ENCODE assay signal across 17 cellular contexts in the genomic region with DNA sequence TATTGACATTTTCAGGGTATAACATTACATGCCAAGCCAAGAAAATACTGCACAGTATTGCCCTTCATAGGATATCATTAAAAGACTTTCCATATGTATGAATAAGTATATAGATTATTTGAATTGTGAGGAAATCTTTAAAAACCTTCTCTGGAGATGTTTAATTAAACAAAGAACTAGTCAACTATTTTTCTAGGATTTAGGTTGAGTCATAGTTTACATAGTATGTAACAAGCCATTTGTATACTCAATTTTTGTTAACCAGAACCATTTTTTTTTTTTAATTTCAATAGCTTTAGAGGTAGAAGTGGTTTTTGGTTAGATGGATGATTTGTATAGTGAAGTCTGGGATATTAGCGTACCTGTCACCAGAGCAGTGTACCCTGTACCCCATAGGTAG.
DNase-seq lines count a peak whose midpoint lies in the region; ATAC-seq, FAIRE-seq and TF ChIP-seq lines count a peak whose summit lies in the region.
"Had no signal": no experiment of that assay in that cellular context is flagged by ENCODE, and none has a peak within 500 bp of the region (broad histone marks: within the 10 kb centered on the region; RNA-seq: fewer than 3 reads in every experiment).

No MANE protein-coding gene starts in this region.

- TF ChIP-seq CTCF in A549 (IDR thresholded peaks at IDR 0.05) (no peak), PC-9 (conservative IDR thresholded peaks at IDR 0.05) (no peak), pancreas (IDR thresholded peaks at IDR 0.05) (no peak)

- BruUV-seq in PC-9 (replicated peaks; lab: Mats Ljungman, UMichigan): no TSS peak

- H2AFZ ChIP-seq in PC-9: no peak overlapping the region
- H2AFZ ChIP-seq: GM23338 had no signal

- WGBS in A549 (ENCODE audit: missing lambda C conversion rate): 90% methylated on average over 1 of the region's 1 CpG
- 91 to 100% methylated on average over 1 of the region's 1 CpG for WGBS in pancreas, 2 donors

- H3K9ac ChIP-seq in subcutaneous abdominal adipose tissue (ENCODE audit: low read length in 5 of 5): no peak overlapping the region

- no peaks in the 10 kb centered on the region for H3K9me3 ChIP-seq in A549
- no peaks in the 10 kb centered on the region for H3K9me3 ChIP-seq in PC-9 (ENCODE audit: insufficient read depth, low read depth)
- peaks cover 0 to 6% (median 3%) of the 10 kb centered on the region in 5 donors for H3K9me3 ChIP-seq in subcutaneous abdominal adipose tissue (ENCODE audit: control insufficient read depth in 5 of 5, low read length in 5 of 5)
- no peaks in the 10 kb centered on the region for H3K9me3 ChIP-seq in pancreas

- peaks cover 16% of the 10 kb centered on the region for H3K36me3 ChIP-seq in PC-9 (ENCODE audit: low read depth)
- H3K36me3 ChIP-seq in subcutaneous abdominal adipose tissue (ENCODE audit: control insufficient read depth in 5 of 5, insufficient read depth in 5 of 5, low read length in 5 of 5): no peaks in the 10 kb centered on the region
- H3K36me3 ChIP-seq in pancreas: no peaks in the 10 kb centered on the region

- CTCF ChIA-PET in A549 (lab: Yijun Ruan, JAX) (interaction anchor here (0.6 to 1.6 kb wide), 3 partner anchors 10 to 18 kb away, joined by 3 to 7 read pairs (median 6); no protein-coding TSS in a partner anchor), PC-9 (lab: Charles Lee) (no interaction called here)

- intact Hi-C loops in PC-9 (cut with micrococcal nuclease; ENCODE audit: unreplicated experiment) (no loop called here), pancreas (cut with DNase I) (no loop called here)

- H3K4me1 ChIP-seq in A549 (peaks cover 70% of the 10 kb centered on the region), PC-9 (replicated peaks; ENCODE audit: insufficient read depth) (peaks cover 68% of the 10 kb centered on the region), subcutaneous abdominal adipose tissue (ENCODE audit: control insufficient read depth in 5 of 5, insufficient read depth in 5 of 5, low read length in 5 of 5) (peaks cover 0 to 36% (median 12%) of the 10 kb centered on the region in 5 donors), pancreas (peaks cover 0 to 15% (median 3%) of the 10 kb centered on the region in 3 donors)

- H3K27me3 ChIP-seq in PC-9 (ENCODE audit: insufficient read depth, low read depth): no peaks in the 10 kb centered on the region
- no peaks in the 10 kb centered on the region for H3K27me3 ChIP-seq in subcutaneous abdominal adipose tissue (ENCODE audit: control insufficient read depth in 5 of 5, insufficient read depth in 4 of 5, low read length in 5 of 5)
- no peaks in the 10 kb centered on the region for H3K27me3 ChIP-seq in pancreas

- peaks cover 41% of the 10 kb centered on the region for H3F3A ChIP-seq in PC-9 (ENCODE audit: insufficient read depth, low read depth)

- no peak for TF ChIP-seq RAD21 in A549 (conservative IDR thresholded peaks at IDR 0.05 in 1 of 2, IDR thresholded peaks at IDR 0.05 in 1 of 2)

- H3K4me3 ChIP-seq in A549 (no peak overlapping the region), PC-9 (no peak overlapping the region), subcutaneous abdominal adipose tissue (ENCODE audit: low read depth in 1 of 5, low read length in 5 of 5) (no peak overlapping the region), pancreas (no peak overlapping the region)
- H3K4me3 ChIP-seq: GM23338 had no signal

- ATAC-seq in A549: peak in 1 of 2 experiments; percentile 36; a peak in 3 of 6 replicates
- ATAC-seq in pancreas: no peak
- ATAC-seq in GM18511 (IDR thresholded peaks at IDR 0.05; ENCODE audit: unreplicated experiment): no peak
- ATAC-seq in GM19452 (IDR thresholded peaks at IDR 0.05; ENCODE audit: unreplicated experiment): no peak
- ATAC-seq: GM23338 had no signal

- no peaks in the 10 kb centered on the region; the same call in 1 of the 2 replicates for H4K20me1 ChIP-seq in PC-9 (ENCODE audit: insufficient read depth)

- POLR2A ChIA-PET in A549 (lab: Yijun Ruan, JAX) (no interaction called here), PC-9 (lab: Charles Lee; ENCODE audit: unreplicated experiment) (no interaction called here)

- TF ChIP-seq EP300 in A549 (IDR thresholded peaks at IDR 0.05): no peak

- H3K9me2 ChIP-seq in PC-9 (ENCODE audit: insufficient read depth): no peaks in the 10 kb centered on the region

- H3K79me2 ChIP-seq in PC-9 (ENCODE audit: low read depth): peaks cover 94% of the 10 kb centered on the region

- no peak for DNase-seq in A549 (ENCODE audit: low read depth in 1 of 2, low spot score in 1 of 2)
- no peak for DNase-seq in GM19239 (ENCODE audit: insufficient read length, low spot score)
- no peak for DNase-seq in PC-9
- DNase-seq in pancreas: no peak
- DNase-seq: AML-193; CD4-positive, alpha-beta memory T cell; DMS79; GDM1; Karpas-422; KBM-7 had no signal

- FAIRE-seq in A549 (lab: Jason Lieb, UNC) (peak; percentile 56), GM19239 (lab: Jason Lieb, UNC) (peak; percentile 28), pancreas (lab: Jason Lieb, UNC) (no peak)
- FAIRE-seq: H54, HTR-8/SVneo had no signal

- H3K27ac ChIP-seq in A549 (peak overlapping the region; percentile 47 to 54; a peak in 5 of 6 replicates), PC-9 (no peak overlapping the region; the same call in 1 of the 2 replicates), subcutaneous abdominal adipose tissue (ENCODE audit: low read depth, low read length) (peak overlapping the region; percentile 55), pancreas (no peak overlapping the region)
- H3K27ac ChIP-seq: C4-2B had no signal

- TF ChIP-seq POLR2A in A549 (IDR thresholded peaks at IDR 0.05; ENCODE audit: low read length): no peak

- H3K4me2 ChIP-seq in A549 (peak overlapping the region; percentile 78), PC-9 (peak overlapping the region; percentile 70; the same call in 1 of the 2 replicates)
- H3K4me2 ChIP-seq: GM23338 had no signal

TF ChIP-seq in A549, 52 proteins besides CTCF, POLR2A, EP300 and RAD21:
- TF ChIP-seq CBX8 (IDR thresholded peaks at IDR 0.05) (no peak), USF2 (IDR thresholded peaks at IDR 0.05) (no peak), CHD4 (IDR thresholded peaks at IDR 0.05; ENCODE audit: borderline replicate concordance) (no peak), HOXB13 (CRISPR knock-in tag; IDR thresholded peaks at IDR 0.05; ENCODE audit: low read depth) (no peak), HEYL (CRISPR knock-in tag; IDR thresholded peaks at IDR 0.05) (no peak), SREBF2 (IDR thresholded peaks at IDR 0.05) (no peak), RARB (CRISPR knock-in tag; IDR thresholded peaks at IDR 0.05) (no peak), POLR2AphosphoS2 (conservative IDR thresholded peaks at IDR 0.05; ENCODE audit: low read length) (no peak), BHLHE40 (IDR thresholded peaks at IDR 0.05; ENCODE audit: low read depth, low read length) (no peak), TP53 (CRISPR knock-in tag; IDR thresholded peaks at IDR 0.05) (no peak)
- TF ChIP-seq, protein P1, sequence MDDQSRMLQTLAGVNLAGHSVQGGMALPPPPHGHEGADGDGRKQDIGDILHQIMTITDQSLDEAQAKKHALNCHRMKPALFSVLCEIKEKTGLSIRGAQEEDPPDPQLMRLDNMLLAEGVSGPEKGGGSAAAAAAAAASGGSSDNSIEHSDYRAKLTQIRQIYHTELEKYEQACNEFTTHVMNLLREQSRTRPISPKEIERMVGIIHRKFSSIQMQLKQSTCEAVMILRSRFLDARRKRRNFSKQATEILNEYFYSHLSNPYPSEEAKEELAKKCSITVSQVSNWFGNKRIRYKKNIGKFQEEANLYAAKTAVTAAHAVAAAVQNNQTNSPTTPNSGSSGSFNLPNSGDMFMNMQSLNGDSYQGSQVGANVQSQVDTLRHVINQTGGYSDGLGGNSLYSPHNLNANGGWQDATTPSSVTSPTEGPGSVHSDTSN (IDR thresholded peaks at IDR 0.05): no peak

Comparison
In these comparisons a context has a peak if more than half of its experiments do, and no peak if none do; other contexts are left out.
1. H3K27ac ChIP-seq: peak in A549 (2 of 2) and subcutaneous abdominal adipose tissue (single experiment); none in PC-9 (single experiment) and pancreas (0 of 4).